ENCODE assay signal across 8 cellular contexts in genomic region chr1:109618614-109619404, GRCh38. TPM values are rescaled to one million over a fixed set of nuclear protein-coding genes. Genes with fewer than 3 reads are reported as not detected.
A peak's percentile ranks its signal among the peaks of the same experiment; 100 is the strongest.
DNase-seq lines count a peak whose midpoint lies in the region; ATAC-seq and TF ChIP-seq lines count a peak whose summit lies in the region.

No MANE protein-coding gene starts in this region.

- H3K4me1 ChIP-seq in HUES6 (ENCODE audit: control insufficient read depth, insufficient read depth, low read length) (peaks cover 29% of the 10 kb centered on the region), breast epithelium (peaks cover 0 to 15% of the 10 kb centered on the region in 2 donors), mucosa of stomach (ENCODE audit: control insufficient read depth, insufficient read depth, low read length) (peaks cover 44% of the 10 kb centered on the region)

- H3K27ac ChIP-seq in AG04450 (ENCODE audit: low read depth, low read length) (peak overlapping the region; percentile 97), HUES6 (ENCODE audit: low read depth, low read length) (peak overlapping the region; percentile 51; the same call in 1 of the 2 replicates), breast epithelium (peak overlapping the region; percentile 85 to 89)

- no peak for TF ChIP-seq POLR2A in breast epithelium (IDR thresholded peaks at IDR 0.05)

- H3K36me3 ChIP-seq in HUES6 (ENCODE audit: control insufficient read depth, insufficient read depth, low read length) (no peaks in the 10 kb centered on the region), breast epithelium (no peaks in the 10 kb centered on the region), mucosa of stomach (ENCODE audit: control insufficient read depth, insufficient read depth, low read length) (no peaks in the 10 kb centered on the region)

- CTCF ChIA-PET in AG04450 (lab: Charles Lee): interaction anchor here (0.7 to 3.2 kb wide), 4 partner anchors 12 to 155 kb away, joined by 3 to 12 read pairs (median 6); no protein-coding TSS in a partner anchor

- intact Hi-C loops in breast epithelium (cut with DNase I; ENCODE audit: low total_unique reads): no loop called here

- POLR2A ChIA-PET in AG04450 (lab: Yijun Ruan, JAX): interaction anchor here (1.0 to 2.7 kb wide), 3 partner anchors 8 to 70 kb away, joined by 3 to 24 read pairs (median 19); partner anchors contain the start of gene GNAI3

- H3K9ac ChIP-seq in HUES6 (ENCODE audit: low read length) (peak overlapping the region; percentile 79), mucosa of stomach (ENCODE audit: low read length) (peak overlapping the region; percentile 72)

- no peaks in the 10 kb centered on the region for H3K27me3 ChIP-seq in AG04450 (ENCODE audit: control insufficient read depth, insufficient read depth, low read length)
- no peaks in the 10 kb centered on the region for H3K27me3 ChIP-seq in HUES6 (ENCODE audit: control insufficient read depth, insufficient read depth, low read length)
- H3K27me3 ChIP-seq in breast epithelium: no peaks in the 10 kb centered on the region
- H3K27me3 ChIP-seq in mucosa of stomach (ENCODE audit: control insufficient read depth, insufficient read depth, low read length): no peaks in the 10 kb centered on the region

- H3K9me3 ChIP-seq in AG04450 (ENCODE audit: control insufficient read depth, insufficient read depth, low read length): no peaks in the 10 kb centered on the region; the same call in 1 of the 2 replicates
- no peaks in the 10 kb centered on the region for H3K9me3 ChIP-seq in HUES6 (ENCODE audit: control insufficient read depth, insufficient read depth, low read depth, low read length)
- H3K9me3 ChIP-seq in breast epithelium: no peaks in the 10 kb centered on the region
- H3K9me3 ChIP-seq in mucosa of stomach (ENCODE audit: control insufficient read depth, low read length): no peaks in the 10 kb centered on the region

- H3K4me3 ChIP-seq in AG04450 (ENCODE audit: low read depth, low read length) (peak overlapping the region; percentile 95), HUES6 (ENCODE audit: low read depth, low read length) (peak overlapping the region; percentile 93), breast epithelium (peak overlapping the region in 2 of 3 donors; percentile 76 to 79), mucosa of stomach (ENCODE audit: low read length) (peak overlapping the region; percentile 49)

- no peak for TF ChIP-seq CTCF in AG04450 (IDR thresholded peaks at IDR 0.05; ENCODE audit: low read depth, low read length)
- TF ChIP-seq CTCF in breast epithelium (IDR thresholded peaks at IDR 0.05): no peak

- DNase-seq in AG04450 (ENCODE audit: low read depth, low spot score): no peak
- no peak for DNase-seq in breast epithelium (ENCODE audit: low spot score in 2 of 2)
- DNase-seq in effector CD4-positive, alpha-beta T cell: no peak

- no peak for ATAC-seq in HG02623 (IDR thresholded peaks at IDR 0.05; ENCODE audit: unreplicated experiment)
- no peak for ATAC-seq in HG02798 (IDR thresholded peaks at IDR 0.05; ENCODE audit: poor library complexity, unreplicated experiment)
- no peak for ATAC-seq in GM18907 (IDR thresholded peaks at IDR 0.05; ENCODE audit: unreplicated experiment)

RNA-seq across cellular contexts. Expression of gene GNAT2, which starts 0.6 kb away (rescaled TPM):
- 0.06 TPM in 1 of 2 replicates, not detected in the other for polyA plus RNA-seq in AG04450 (2011; rRNA removed)
- polyA minus RNA-seq in AG04450 (2011; rRNA and poly(A)+ RNA removed): 0.26 and 0.41 TPM in 2 replicates
- total RNA-seq in breast epithelium: not detected

RNA-seq across cellular contexts. Expression of gene AMPD2, which starts 0.8 kb away (rescaled TPM):
- polyA plus RNA-seq in AG04450 (2011; rRNA removed): 35.4 and 54.2 TPM in 2 replicates
- polyA minus RNA-seq in AG04450 (2011; rRNA and poly(A)+ RNA removed): 75.4 and 97.7 TPM in 2 replicates
- 10 to 100 TPM; 21.3 to 68.2 (median 47.4) TPM for total RNA-seq in breast epithelium

RNA-seq across cellular contexts. Expression of gene GSTM4, which starts 37.1 kb away (rescaled TPM):
- polyA plus RNA-seq in AG04450 (2011; rRNA removed): 62.6 and 64.1 TPM in 2 replicates
- 26.5 and 27.6 TPM in 2 replicates for polyA minus RNA-seq in AG04450 (2011; rRNA and poly(A)+ RNA removed)
- total RNA-seq in breast epithelium: 10 to 100 TPM; 21.9 to 31.5 (median 28.2) TPM

RNA-seq across cellular contexts. Expression of gene GSTM2, which starts 49.0 kb away (rescaled TPM):
- 90.2 and 93.8 TPM in 2 replicates for polyA plus RNA-seq in AG04450 (2011; rRNA removed)
- polyA minus RNA-seq in AG04450 (2011; rRNA and poly(A)+ RNA removed): 43.4 and 43.6 TPM in 2 replicates
- total RNA-seq in breast epithelium: 10 to 100 TPM; 47.8 to 93.4 (median 66.5) TPM
